In genomic region chrX:40095588-40096394, GRCh38 we compare ENCODE assay signal across 8 cellular contexts. TPM values are rescaled to one million over a fixed set of nuclear protein-coding genes. Genes with fewer than 3 reads are reported as not detected.
DNase-seq lines count a peak whose midpoint lies in the region; ATAC-seq and TF ChIP-seq lines count a peak whose summit lies in the region.

No MANE protein-coding gene starts in this region.

- CTCF ChIA-PET in mammary epithelial cell (lab: Charles Lee; ENCODE audit: low non-redundant PET): no interaction called here

- no peak for ATAC-seq in lung (ENCODE audit: insufficient read depth, low FRiP score)
- ATAC-seq in HG03354 (IDR thresholded peaks at IDR 0.05; ENCODE audit: poor library complexity, severe bottlenecking, unreplicated experiment): no peak

- peak in 1 of 2 donors; percentile 7 for TF ChIP-seq POLR2A in thyroid gland (IDR thresholded peaks at IDR 0.05)

- H3K36me3 ChIP-seq in OCI-LY1 (ENCODE audit: insufficient read depth, low read length): peaks cover 6% of the 10 kb centered on the region; the same call in 1 of the 2 replicates
- H3K36me3 ChIP-seq in mammary epithelial cell (ENCODE audit: insufficient read depth, low read length): no peaks in the 10 kb centered on the region
- H3K36me3 ChIP-seq in lung (ENCODE audit: control insufficient read depth in 2 of 2, insufficient read depth in 2 of 2, low read length in 2 of 2): no peaks in the 10 kb centered on the region
- H3K36me3 ChIP-seq in thyroid gland: no peaks in the 10 kb centered on the region

- peak overlapping the region; percentile 19 for H3K27ac ChIP-seq in OCI-LY1 (ENCODE audit: low read depth, low read length, poor library complexity, severe bottlenecking)
- H3K27ac ChIP-seq in mammary epithelial cell (ENCODE audit: insufficient read depth, low read depth, low read length): no peak overlapping the region
- H3K27ac ChIP-seq in lung (ENCODE audit: low read depth in 1 of 2, low read length in 1 of 2): peak overlapping the region; percentile 85 to 94
- H3K27ac ChIP-seq in thyroid gland: peak overlapping the region; percentile 67 to 80 (median 75)

- 0% methylated on average over 3 of the region's 79 CpGs for WGBS in mammary epithelial cell (ENCODE audit: low coverage, missing lambda C conversion rate)
- 0 to 10% methylated on average over 38 to 79 of the region's 79 CpGs for WGBS in lung, 2 donors
- WGBS in thyroid gland, 2 donors: 0% methylated on average over 10 to 20 of the region's 79 CpGs

- H3K4me3 ChIP-seq in OCI-LY1 (ENCODE audit: low read depth, low read length, poor library complexity, severe bottlenecking) (peak overlapping the region; percentile 77), mammary epithelial cell (replicated peaks in 1 of 3; ENCODE audit: insufficient read depth in 1 of 3, low read depth in 2 of 3, low read length in 3 of 3) (peak overlapping the region; percentile 48 to 64 (median 62)), lung (peak overlapping the region; percentile 58), thyroid gland (replicated peaks in 1 of 3) (peak overlapping the region; percentile 15 to 54 (median 35))

- no peaks in the 10 kb centered on the region for H3K9me3 ChIP-seq in OCI-LY1 (ENCODE audit: low read length)
- no peaks in the 10 kb centered on the region for H3K9me3 ChIP-seq in mammary epithelial cell (replicated peaks; ENCODE audit: insufficient read depth, low read length)
- peaks cover 0 to 8% of the 10 kb centered on the region in 2 donors for H3K9me3 ChIP-seq in lung (ENCODE audit: control insufficient read depth in 2 of 2, insufficient read depth in 1 of 2, low read length in 1 of 2)
- no peaks in the 10 kb centered on the region for H3K9me3 ChIP-seq in thyroid gland

- H3K4me1 ChIP-seq in OCI-LY1 (ENCODE audit: insufficient read depth, low read length, severe bottlenecking) (peaks cover 69% of the 10 kb centered on the region), mammary epithelial cell (ENCODE audit: insufficient read depth, low read length) (peaks cover 24% of the 10 kb centered on the region), lung (ENCODE audit: control insufficient read depth in 2 of 2, insufficient read depth in 2 of 2, low read length in 2 of 2) (peaks cover 0 to 5% of the 10 kb centered on the region in 2 donors), thyroid gland (peaks cover 20 to 21% of the 10 kb centered on the region in 2 donors)

- H4K20me1 ChIP-seq in OCI-LY1 (ENCODE audit: insufficient read depth, low read length) (no peaks in the 10 kb centered on the region), mammary epithelial cell (ENCODE audit: insufficient read depth, low read length) (peaks cover 5% of the 10 kb centered on the region)

- no peak overlapping the region for H2AFZ ChIP-seq in OCI-LY1 (ENCODE audit: low read length)
- peak overlapping the region; percentile 41 for H2AFZ ChIP-seq in mammary epithelial cell (ENCODE audit: low read depth, low read length)

- H3K79me2 ChIP-seq in OCI-LY1 (ENCODE audit: insufficient read depth, low read length) (no peaks in the 10 kb centered on the region), mammary epithelial cell (ENCODE audit: insufficient read depth, low read length) (peaks cover 35% of the 10 kb centered on the region)

- no TSS peak for BruUV-seq in mammary epithelial cell (replicated peaks; lab: Mats Ljungman, UMichigan)

- H3K9me2 ChIP-seq in OCI-LY1 (ENCODE audit: low read depth, low read length): no peaks in the 10 kb centered on the region

- intact Hi-C loops in mammary epithelial cell (cut with micrococcal nuclease): loop anchor here (2.0 to 5.0 kb wide), 5 partner anchors 171 to 372 kb away; no protein-coding TSS in a partner anchor
- intact Hi-C loops in thyroid gland (cut with DNase I): loop anchor here (5.0 kb wide), 1 partner anchor 52 kb away; no protein-coding TSS in a partner anchor

- TF ChIP-seq CTCF in OCI-LY1 (IDR thresholded peaks at IDR 0.05; ENCODE audit: low read length) (no peak), mammary epithelial cell (conservative IDR thresholded peaks at IDR 0.05 in 1 of 2, IDR thresholded peaks at IDR 0.05 in 1 of 2; ENCODE audit: extremely low read depth in 1 of 2, insufficient read depth in 1 of 2, low read depth in 1 of 2, low read length in 2 of 2) (no peak), lung (IDR thresholded peaks at IDR 0.05; ENCODE audit: control extremely low read depth, extremely low read depth) (no peak), thyroid gland (IDR thresholded peaks at IDR 0.05) (no peak), GM13977 (IDR thresholded peaks at IDR 0.05; ENCODE audit: extremely low read depth, insufficient read depth, missing control alignments) (no peak)

- no peaks in the 10 kb centered on the region for H3F3A ChIP-seq in OCI-LY1 (ENCODE audit: insufficient read depth, low read length)

- dilution Hi-C loops in mammary epithelial cell (cut with HindIII; ENCODE audit: low sequenced_read_pairs): no loop called here

- in situ Hi-C loops in mammary epithelial cell (cut with MboI; ENCODE audit: low sequenced_read_pairs in 2 of 2): no loop called here
- in situ Hi-C loops in GM13977 (cut with MboI; ENCODE audit: low pct_unique_long_range_greater_than_20kb, low sequenced_read_pairs, unreplicated experiment): no loop called here

- H3K4me2 ChIP-seq in OCI-LY1 (ENCODE audit: low read length) (peak overlapping the region; percentile 72), mammary epithelial cell (ENCODE audit: insufficient read depth, low read depth, low read length) (peak overlapping the region; percentile 86)

- peak overlapping the region; percentile 68 for H3K9ac ChIP-seq in OCI-LY1 (ENCODE audit: low read length)
- H3K9ac ChIP-seq in mammary epithelial cell (ENCODE audit: insufficient read depth, low read length): no peak overlapping the region

- H3K27me3 ChIP-seq in OCI-LY1 (ENCODE audit: insufficient read depth, low read length) (no peaks in the 10 kb centered on the region), mammary epithelial cell (ENCODE audit: insufficient read depth, low read length) (peaks cover 37% of the 10 kb centered on the region), lung (ENCODE audit: control insufficient read depth, insufficient read depth) (no peaks in the 10 kb centered on the region), thyroid gland (peaks cover 6% of the 10 kb centered on the region)

- DNase-seq in NK-92 treated with Interleukin-12 subunit alpha and Interleukin-12 subunit beta, amount 100 ng/mL, for 24 hours (lab: John Stamatoyannopoulos, UW): peak; percentile 23
- DNase-seq in NK-92 (lab: John Stamatoyannopoulos, UW; ENCODE audit: unreplicated experiment) (no peak), mammary epithelial cell (peak; percentile 18), lung (ENCODE audit: low spot score) (no peak), thyroid gland (peak; percentile 28 to 32), GM13977 (ENCODE audit: low spot score) (no peak)

RNA-seq across cellular contexts. Expression of gene BCOR, which starts 2.0 kb away (rescaled TPM):
- total RNA-seq in mammary epithelial cell: 1 to 10 TPM; 7.2 to 9.2 TPM
- 1.8 TPM for polyA plus RNA-seq in mammary epithelial cell
- 33.0 TPM for polyA minus RNA-seq in mammary epithelial cell
- total RNA-seq in lung: 10 to 100 TPM; 18.8 to 67.2 TPM
- 10 to 100 TPM; 10.8 to 13.1 TPM for polyA plus RNA-seq in lung
- total RNA-seq in thyroid gland: 10 to 100 TPM; 30.9 to 67.4 (median 42.4) TPM

Comparison
In these comparisons a context has a peak if more than half of its experiments do, and no peak if none do; other contexts are left out.
1. DNase-seq: peak in NK-92 treated with Interleukin-12 subunit alpha and Interleukin-12 subunit beta, amount 100 ng/mL, for 24 hours (single experiment), mammary epithelial cell (single experiment) and thyroid gland (2 of 2); none in NK-92 (single experiment), lung (single experiment) and GM13977 (single experiment).
2. Peak in every context shown above with its lines, with median percentiles within 50 percentile points of each other: H3K4me3 ChIP-seq.